Comparison of ENCODE assay signal across 18 cellular contexts in the genomic region with DNA sequence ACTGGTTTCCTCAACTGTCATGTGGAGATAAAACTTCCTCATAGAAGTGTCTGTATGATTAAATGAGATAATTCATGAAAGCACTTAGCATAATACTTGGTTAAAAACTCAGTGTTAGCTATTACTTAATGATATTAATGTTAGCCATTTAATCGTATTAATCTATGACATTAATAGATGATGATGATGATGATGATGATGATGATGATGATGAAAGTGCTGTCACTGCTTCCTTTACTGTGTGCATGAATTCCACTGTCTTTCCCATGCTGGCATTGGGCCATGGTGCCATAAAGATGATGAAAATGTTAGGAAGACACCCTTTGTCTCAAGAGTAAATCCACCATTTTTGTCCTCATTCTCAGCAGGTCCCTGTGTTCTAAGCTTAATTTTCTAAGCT.
DNase-seq lines count a peak whose midpoint lies in the region; ATAC-seq and TF ChIP-seq lines count a peak whose summit lies in the region.
"Had no signal": no experiment of that assay in that cellular context is flagged by ENCODE, and none has a peak within 500 bp of the region (broad histone marks: within the 10 kb centered on the region; RNA-seq: fewer than 3 reads in every experiment).

No MANE protein-coding gene starts in this region.

- no peak overlapping the region for H3K27ac ChIP-seq in breast epithelium
- H3K27ac ChIP-seq in VCaP = peak overlapping the region; percentile 24; the same call in 1 of the 2 replicates
- peak overlapping the region; percentile 11 for H3K27ac ChIP-seq in osteoblast (ENCODE audit: low read depth, low read length)
- H3K27ac ChIP-seq in adrenal gland = no peak overlapping the region

- POLR2A ChIA-PET in MCF 10A (lab: Yijun Ruan, JAX) = no interaction called here
- POLR2A ChIA-PET in T-cell (lab: Charles Lee) = interaction anchor here in 1 of 2 donors (0.6 kb wide), 1 partner anchor 42 kb away, joined by 3 read pairs; no protein-coding TSS in a partner anchor

- intact Hi-C loops in MCF 10A (cut with micrococcal nuclease) (no loop called here), breast epithelium (cut with DNase I; ENCODE audit: low total_unique reads) (no loop called here), adrenal gland (cut with DNase I) (no loop called here)

- H3K27ac Mint-ChIP-seq in MCF 10A (ENCODE audit: low read depth, unreplicated experiment) (peak overlapping the region; percentile 59), T-cell (no peak overlapping the region)

- ATAC-seq in T-cell (replicated peaks in 1 of 4) = no peak

- H3K79me2 ChIP-seq in osteoblast (ENCODE audit: insufficient read depth, low read length) = no peaks in the 10 kb centered on the region

- H3K4me1 Mint-ChIP-seq in MCF 10A (ENCODE audit: insufficient read depth, unreplicated experiment) (peaks cover 17% of the 10 kb centered on the region), T-cell (no peaks in the 10 kb centered on the region)

- no peak for DNase-seq in MCF 10A (ENCODE audit: unreplicated experiment)
- no peak for DNase-seq in breast epithelium (ENCODE audit: low spot score in 2 of 2)
- no peak for DNase-seq in osteoblast (ENCODE audit: insufficient read length, low spot score, missing footprints)
- no peak for DNase-seq in adrenal gland
- DNase-seq in midbrain (lab: John Stamatoyannopoulos, UW) = no peak
- DNase-seq in T-cell = no peak
- DNase-seq in glomerular visceral epithelial cell (ENCODE audit: extremely low spot score) = no peak
- DNase-seq: 8988T, Calu3, DMS153, NCI-H1105, NCI-H1436 treated with DMSO at 0.1 percent for 48 hours, NCI-H187 treated with DMSO at 0.1 percent for 48 hours, NCI-H2171 treated with DMSO at 0.1 percent for 48 hours, NCI-H345, NCI-H510A treated with DMSO at 0.1 percent for 48 hours, SK-N-SH had no signal

- no peaks in the 10 kb centered on the region for H3K9me3 Mint-ChIP-seq in MCF 10A (ENCODE audit: unreplicated experiment)
- H3K9me3 Mint-ChIP-seq in T-cell = no peaks in the 10 kb centered on the region

- H4K20me1 ChIP-seq in osteoblast (ENCODE audit: insufficient read depth, low read length) = no peaks in the 10 kb centered on the region

- TF ChIP-seq POLR2A in breast epithelium (IDR thresholded peaks at IDR 0.05) (no peak), adrenal gland (IDR thresholded peaks at IDR 0.05) (no peak)

- no peaks in the 10 kb centered on the region for H3K4me1 ChIP-seq in breast epithelium
- peaks cover 22% of the 10 kb centered on the region for H3K4me1 ChIP-seq in osteoblast (ENCODE audit: insufficient read depth, low read length)
- peaks cover 4 to 7% of the 10 kb centered on the region in 2 donors for H3K4me1 ChIP-seq in adrenal gland (replicated peaks in 1 of 2)

- H3K27me3 ChIP-seq in breast epithelium (no peaks in the 10 kb centered on the region), osteoblast (ENCODE audit: insufficient read depth, low read length) (no peaks in the 10 kb centered on the region), adrenal gland (no peaks in the 10 kb centered on the region)

- H3K36me3 ChIP-seq in breast epithelium (peaks cover 3% of the 10 kb centered on the region), osteoblast (ENCODE audit: insufficient read depth, low read length) (no peaks in the 10 kb centered on the region), adrenal gland (replicated peaks in 1 of 2) (no peaks in the 10 kb centered on the region)

- H3K4me2 ChIP-seq in osteoblast (ENCODE audit: insufficient read depth, low read length) = no peak overlapping the region
- H3K4me2 ChIP-seq: SK-N-SH had no signal

- H3K4me3 Mint-ChIP-seq in MCF 10A (ENCODE audit: unreplicated experiment) = no peak overlapping the region
- no peak overlapping the region for H3K4me3 Mint-ChIP-seq in T-cell

- H3K4me3 ChIP-seq in breast epithelium = no peak overlapping the region
- no peak overlapping the region for H3K4me3 ChIP-seq in osteoblast (ENCODE audit: insufficient read depth, low read length)
- no peak overlapping the region for H3K4me3 ChIP-seq in adrenal gland

- TF ChIP-seq CTCF in MCF 10A (IDR thresholded peaks at IDR 0.05; ENCODE audit: unreplicated experiment) = no peak
- no peak for TF ChIP-seq CTCF in breast epithelium (IDR thresholded peaks at IDR 0.05)
- TF ChIP-seq CTCF in VCaP (conservative IDR thresholded peaks at IDR 0.05) = no peak
- TF ChIP-seq CTCF in osteoblast (IDR thresholded peaks at IDR 0.05; ENCODE audit: extremely low read depth, low read depth, low read length) = no peak
- TF ChIP-seq CTCF in adrenal gland (IDR thresholded peaks at IDR 0.05) = no peak

- WGBS in adrenal gland, 4 donors = 94 to 100% (median 97%) methylated on average over 1 of the region's 1 CpG

- peaks cover 4% of the 10 kb centered on the region for H3K36me3 Mint-ChIP-seq in MCF 10A (ENCODE audit: insufficient read depth, unreplicated experiment)
- H3K36me3 Mint-ChIP-seq in T-cell = peaks cover 47% of the 10 kb centered on the region

- H3K9me3 ChIP-seq in breast epithelium = no peaks in the 10 kb centered on the region
- H3K9me3 ChIP-seq in osteoblast (ENCODE audit: low read depth, low read length) = no peaks in the 10 kb centered on the region
- no peaks in the 10 kb centered on the region for H3K9me3 ChIP-seq in adrenal gland (replicated peaks in 1 of 3)
- H3K9me3 ChIP-seq: SK-N-SH had no signal

- no TSS peak for BruUV-seq in MCF 10A (replicated peaks; lab: Mats Ljungman, UMichigan)

- no peak overlapping the region for H2AFZ ChIP-seq in osteoblast (ENCODE audit: low read length)

- CTCF ChIA-PET in MCF 10A (lab: Yijun Ruan, JAX) (no interaction called here), T-cell (lab: Charles Lee) (no interaction called here)

- H3K27me3 Mint-ChIP-seq in MCF 10A (ENCODE audit: insufficient read depth, unreplicated experiment) (no peaks in the 10 kb centered on the region), T-cell (no peaks in the 10 kb centered on the region)

Comparison
In these comparisons a context has a peak if more than half of its experiments do, and no peak if none do; other contexts are left out.
1. H3K27ac ChIP-seq: peak in VCaP (single experiment) and osteoblast (single experiment); none in breast epithelium (0 of 2) and adrenal gland (0 of 5).